ENCODE assay signal across 1 cellular context in the genomic region with DNA sequence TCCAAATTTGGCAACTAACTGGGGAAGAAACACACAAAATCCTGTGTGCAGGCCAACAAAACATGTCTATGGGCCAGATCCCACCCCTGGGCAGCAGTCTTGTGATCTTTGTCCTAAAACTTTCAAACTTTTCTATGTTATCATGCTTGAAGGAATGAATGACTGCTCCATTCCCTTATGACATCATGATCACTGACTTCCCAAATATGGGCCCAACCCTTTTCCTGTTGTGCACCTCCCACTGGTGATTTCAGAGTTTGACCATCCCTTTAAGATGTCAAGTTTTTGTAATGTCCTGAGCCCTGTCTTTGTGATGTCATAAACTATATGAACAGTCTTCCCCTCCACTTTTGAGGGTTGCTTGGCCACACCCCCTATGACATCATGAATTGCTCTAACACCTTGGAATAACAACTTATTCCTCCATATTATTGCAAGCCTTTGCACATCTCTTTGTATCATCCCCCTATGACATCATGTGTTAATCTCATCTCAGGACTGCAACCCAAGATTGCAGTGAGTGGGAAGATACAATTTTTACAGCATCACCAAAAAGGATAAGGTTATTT.
TF ChIP-seq lines count a peak whose summit lies in the region.

No MANE protein-coding gene starts in this region.

TF ChIP-seq in SK-N-SH, 30 proteins besides CTCF, POLR2A, EP300 and RAD21 (continued from another document):
- TF ChIP-seq, protein P1, sequence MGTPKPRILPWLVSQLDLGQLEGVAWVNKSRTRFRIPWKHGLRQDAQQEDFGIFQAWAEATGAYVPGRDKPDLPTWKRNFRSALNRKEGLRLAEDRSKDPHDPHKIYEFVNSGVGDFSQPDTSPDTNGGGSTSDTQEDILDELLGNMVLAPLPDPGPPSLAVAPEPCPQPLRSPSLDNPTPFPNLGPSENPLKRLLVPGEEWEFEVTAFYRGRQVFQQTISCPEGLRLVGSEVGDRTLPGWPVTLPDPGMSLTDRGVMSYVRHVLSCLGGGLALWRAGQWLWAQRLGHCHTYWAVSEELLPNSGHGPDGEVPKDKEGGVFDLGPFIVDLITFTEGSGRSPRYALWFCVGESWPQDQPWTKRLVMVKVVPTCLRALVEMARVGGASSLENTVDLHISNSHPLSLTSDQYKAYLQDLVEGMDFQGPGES (IDR thresholded peaks at IDR 0.05; ENCODE audit: low read depth, low read length) = no peak
- TF ChIP-seq CHD2 (IDR thresholded peaks at IDR 0.05; ENCODE audit: low read length, partially characterized antibody) (no peak), RFX5 (IDR thresholded peaks at IDR 0.05; ENCODE audit: low read length) (no peak), FOSL2 (IDR thresholded peaks at IDR 0.05; ENCODE audit: borderline replicate concordance, low read depth) (no peak), MXI1 (IDR thresholded peaks at IDR 0.05; ENCODE audit: low read depth, low read length) (no peak), SIN3A (IDR thresholded peaks at IDR 0.05; ENCODE audit: borderline replicate concordance, low read depth, low read length) (no peak), SMC3 (IDR thresholded peaks at IDR 0.05; ENCODE audit: low read depth, low read length) (no peak), MEF2A (IDR thresholded peaks at IDR 0.05; ENCODE audit: borderline replicate concordance, low read depth) (no peak), TAF1 (IDR thresholded peaks at IDR 0.05; ENCODE audit: borderline replicate concordance, low read depth, low read length) (no peak), TEAD4 (IDR thresholded peaks at IDR 0.05; ENCODE audit: borderline replicate concordance, insufficient read depth) (no peak), ELF1 (IDR thresholded peaks at IDR 0.05) (no peak), TCF12 (IDR thresholded peaks at IDR 0.05) (no peak), NFIC (IDR thresholded peaks at IDR 0.05; ENCODE audit: borderline replicate concordance) (no peak)
- TF ChIP-seq, protein P2, sequence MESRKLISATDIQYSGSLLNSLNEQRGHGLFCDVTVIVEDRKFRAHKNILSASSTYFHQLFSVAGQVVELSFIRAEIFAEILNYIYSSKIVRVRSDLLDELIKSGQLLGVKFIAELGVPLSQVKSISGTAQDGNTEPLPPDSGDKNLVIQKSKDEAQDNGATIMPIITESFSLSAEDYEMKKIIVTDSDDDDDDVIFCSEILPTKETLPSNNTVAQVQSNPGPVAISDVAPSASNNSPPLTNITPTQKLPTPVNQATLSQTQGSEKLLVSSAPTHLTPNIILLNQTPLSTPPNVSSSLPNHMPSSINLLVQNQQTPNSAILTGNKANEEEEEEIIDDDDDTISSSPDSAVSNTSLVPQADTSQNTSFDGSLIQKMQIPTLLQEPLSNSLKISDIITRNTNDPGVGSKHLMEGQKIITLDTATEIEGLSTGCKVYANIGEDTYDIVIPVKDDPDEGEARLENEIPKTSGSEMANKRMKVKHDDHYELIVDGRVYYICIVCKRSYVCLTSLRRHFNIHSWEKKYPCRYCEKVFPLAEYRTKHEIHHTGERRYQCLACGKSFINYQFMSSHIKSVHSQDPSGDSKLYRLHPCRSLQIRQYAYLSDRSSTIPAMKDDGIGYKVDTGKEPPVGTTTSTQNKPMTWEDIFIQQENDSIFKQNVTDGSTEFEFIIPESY (IDR thresholded peaks at IDR 0.05; ENCODE audit: borderline replicate concordance, low read depth) = no peak
- TF ChIP-seq, protein P3, sequence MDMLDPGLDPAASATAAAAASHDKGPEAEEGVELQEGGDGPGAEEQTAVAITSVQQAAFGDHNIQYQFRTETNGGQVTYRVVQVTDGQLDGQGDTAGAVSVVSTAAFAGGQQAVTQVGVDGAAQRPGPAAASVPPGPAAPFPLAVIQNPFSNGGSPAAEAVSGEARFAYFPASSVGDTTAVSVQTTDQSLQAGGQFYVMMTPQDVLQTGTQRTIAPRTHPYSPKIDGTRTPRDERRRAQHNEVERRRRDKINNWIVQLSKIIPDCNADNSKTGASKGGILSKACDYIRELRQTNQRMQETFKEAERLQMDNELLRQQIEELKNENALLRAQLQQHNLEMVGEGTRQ (IDR thresholded peaks at IDR 0.05; ENCODE audit: borderline replicate concordance, low read depth, low read length) = no peak
- TF ChIP-seq, protein P4, sequence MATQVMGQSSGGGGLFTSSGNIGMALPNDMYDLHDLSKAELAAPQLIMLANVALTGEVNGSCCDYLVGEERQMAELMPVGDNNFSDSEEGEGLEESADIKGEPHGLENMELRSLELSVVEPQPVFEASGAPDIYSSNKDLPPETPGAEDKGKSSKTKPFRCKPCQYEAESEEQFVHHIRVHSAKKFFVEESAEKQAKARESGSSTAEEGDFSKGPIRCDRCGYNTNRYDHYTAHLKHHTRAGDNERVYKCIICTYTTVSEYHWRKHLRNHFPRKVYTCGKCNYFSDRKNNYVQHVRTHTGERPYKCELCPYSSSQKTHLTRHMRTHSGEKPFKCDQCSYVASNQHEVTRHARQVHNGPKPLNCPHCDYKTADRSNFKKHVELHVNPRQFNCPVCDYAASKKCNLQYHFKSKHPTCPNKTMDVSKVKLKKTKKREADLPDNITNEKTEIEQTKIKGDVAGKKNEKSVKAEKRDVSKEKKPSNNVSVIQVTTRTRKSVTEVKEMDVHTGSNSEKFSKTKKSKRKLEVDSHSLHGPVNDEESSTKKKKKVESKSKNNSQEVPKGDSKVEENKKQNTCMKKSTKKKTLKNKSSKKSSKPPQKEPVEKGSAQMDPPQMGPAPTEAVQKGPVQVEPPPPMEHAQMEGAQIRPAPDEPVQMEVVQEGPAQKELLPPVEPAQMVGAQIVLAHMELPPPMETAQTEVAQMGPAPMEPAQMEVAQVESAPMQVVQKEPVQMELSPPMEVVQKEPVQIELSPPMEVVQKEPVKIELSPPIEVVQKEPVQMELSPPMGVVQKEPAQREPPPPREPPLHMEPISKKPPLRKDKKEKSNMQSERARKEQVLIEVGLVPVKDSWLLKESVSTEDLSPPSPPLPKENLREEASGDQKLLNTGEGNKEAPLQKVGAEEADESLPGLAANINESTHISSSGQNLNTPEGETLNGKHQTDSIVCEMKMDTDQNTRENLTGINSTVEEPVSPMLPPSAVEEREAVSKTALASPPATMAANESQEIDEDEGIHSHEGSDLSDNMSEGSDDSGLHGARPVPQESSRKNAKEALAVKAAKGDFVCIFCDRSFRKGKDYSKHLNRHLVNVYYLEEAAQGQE (IDR thresholded peaks at IDR 0.05; ENCODE audit: low read depth, low read length) = no peak
